In genomic region chr1:201282931-201283829, GRCh38 we compare ENCODE assay signal across 1 cellular context.
TF ChIP-seq lines count a peak whose summit lies in the region.

Gene PKP1 (plus strand): TSS chr1:201283506. CDS start chr1:201283703, 197 bp downstream.

TF ChIP-seq in K562, 482 proteins besides CTCF, POLR2A, EP300 and RAD21 (continued from another document):
- TF ChIP-seq HINFP (tag; conservative IDR thresholded peaks at IDR 0.05; ENCODE audit: low read depth) (no peak), ZNF12 (CRISPR knock-in tag; IDR thresholded peaks at IDR 0.05) (no peak), ZNF764 (CRISPR knock-in tag; IDR thresholded peaks at IDR 0.05; ENCODE audit: low read depth) (no peak), POLR2H (tag; IDR thresholded peaks at IDR 0.05; ENCODE audit: low read depth) (no peak), HMG20A (CRISPR knock-in tag; conservative IDR thresholded peaks at IDR 0.05) (no peak)
TF ChIP-seq in K562: peak in this region for 0.
